9 cellular contexts compared by ENCODE assay signal in genomic region chr5:177371120-177371537, GRCh38. TPM values are rescaled to one million over a fixed set of nuclear protein-coding genes. Genes with fewer than 3 reads are reported as not detected.
DNase-seq lines count a peak whose midpoint lies in the region; ATAC-seq and TF ChIP-seq lines count a peak whose summit lies in the region.
"Had no signal": no experiment of that assay in that cellular context is flagged by ENCODE, and none has a peak within 500 bp of the region (broad histone marks: within the 10 kb centered on the region; RNA-seq: fewer than 3 reads in every experiment).

No MANE protein-coding gene starts in this region.

- H3K27ac Mint-ChIP-seq in activated T-cell treated with anti-CD3 and anti-CD28 coated beads, Interleukin-2, amount 50 U/mL, for 72 hours: no peak overlapping the region

- intact Hi-C loops in ascending aorta (cut with DNase I): no loop called here

- no peaks in the 10 kb centered on the region for H3K27me3 Mint-ChIP-seq in activated T-cell treated with anti-CD3 and anti-CD28 coated beads, Interleukin-2, amount 50 U/mL, for 72 hours (ENCODE audit: low read depth)

- H3K4me1 Mint-ChIP-seq in activated T-cell treated with anti-CD3 and anti-CD28 coated beads, Interleukin-2, amount 50 U/mL, for 72 hours (ENCODE audit: low read depth): peaks cover 62% of the 10 kb centered on the region

- H3K27me3 ChIP-seq in ascending aorta (no peaks in the 10 kb centered on the region), kidney epithelial cell (ENCODE audit: control insufficient read depth, insufficient read depth, low read length) (no peaks in the 10 kb centered on the region), thoracic aorta (replicated peaks; ENCODE audit: insufficient read depth) (no peaks in the 10 kb centered on the region)

- H3K9me3 Mint-ChIP-seq in activated T-cell treated with anti-CD3 and anti-CD28 coated beads, Interleukin-2, amount 50 U/mL, for 72 hours: no peaks in the 10 kb centered on the region

- H3K9me3 ChIP-seq in ascending aorta: no peaks in the 10 kb centered on the region
- H3K9me3 ChIP-seq in thoracic aorta: no peaks in the 10 kb centered on the region

- H3K4me3 Mint-ChIP-seq in activated T-cell treated with anti-CD3 and anti-CD28 coated beads, Interleukin-2, amount 50 U/mL, for 72 hours: peak overlapping the region; percentile 39 to 75

- H3K36me3 ChIP-seq in ascending aorta: no peaks in the 10 kb centered on the region
- H3K36me3 ChIP-seq in kidney epithelial cell (ENCODE audit: control insufficient read depth, insufficient read depth, low read length): no peaks in the 10 kb centered on the region
- H3K36me3 ChIP-seq in thoracic aorta: no peaks in the 10 kb centered on the region

- H3K27ac ChIP-seq in ascending aorta (no peak overlapping the region), thoracic aorta (no peak overlapping the region)

- H3K36me3 Mint-ChIP-seq in activated T-cell treated with anti-CD3 and anti-CD28 coated beads, Interleukin-2, amount 50 U/mL, for 72 hours (ENCODE audit: insufficient read depth in 2 of 2): peaks cover 6 to 7% of the 10 kb centered on the region in 2 donors

- H3K4me3 ChIP-seq in ascending aorta (peak overlapping the region; percentile 29 to 46), kidney epithelial cell (ENCODE audit: low read depth, low read length) (peak overlapping the region; percentile 37), thoracic aorta (peak overlapping the region; percentile 66)

- TF ChIP-seq CTCF in ascending aorta (IDR thresholded peaks at IDR 0.05): no peak
- no peak for TF ChIP-seq CTCF in kidney epithelial cell (IDR thresholded peaks at IDR 0.05; ENCODE audit: insufficient read depth, low read length, poor library complexity, severe bottlenecking)
- TF ChIP-seq CTCF in thoracic aorta (IDR thresholded peaks at IDR 0.05): no peak

- peaks cover 7 to 8% of the 10 kb centered on the region in 2 donors for H3K4me1 ChIP-seq in ascending aorta
- H3K4me1 ChIP-seq in thoracic aorta (ENCODE audit: control insufficient read depth in 1 of 2, low read depth in 2 of 2): peaks cover 7 to 19% of the 10 kb centered on the region in 2 donors

- no peak for DNase-seq in activated T-cell treated with anti-CD3 and anti-CD28 coated beads, Interleukin-2, amount 50 U/mL, for 72 hours
- DNase-seq in activated T-cell treated with anti-CD3 and anti-CD28 coated beads, Interleukin-2, amount 50 U/mL, for 48 hours: no peak
- DNase-seq in ascending aorta (ENCODE audit: low spot score in 2 of 2) (no peak), kidney epithelial cell (ENCODE audit: low read depth) (no peak), thoracic aorta (ENCODE audit: low spot score) (no peak), NCI-H1694 (lab: John Stamatoyannopoulos, UW) (no peak)

- ATAC-seq in activated T-cell treated with anti-CD3 and anti-CD28 coated beads, Interleukin-2, amount 50 U/mL, for 72 hours (replicated peaks in 1 of 2): no peak
- ATAC-seq in thoracic aorta (ENCODE audit: insufficient number of reproducible peaks, low FRiP score, low read depth): no peak
- no peak for ATAC-seq in GM19452 (IDR thresholded peaks at IDR 0.05; ENCODE audit: unreplicated experiment)
- ATAC-seq in HG02571 (IDR thresholded peaks at IDR 0.05; ENCODE audit: unreplicated experiment): no peak

RNA-seq across cellular contexts. Expression of gene SLC34A1, which starts 13.1 kb away (rescaled TPM):
- under 1 TPM; 0.19 to 0.21 TPM for total RNA-seq in activated T-cell treated with anti-CD3 and anti-CD28 coated beads, Interleukin-2, amount 50 U/mL, for 72 hours
- not detected for total RNA-seq in ascending aorta
- total RNA-seq in kidney epithelial cell: not detected in 2 replicates
- total RNA-seq in thoracic aorta: not detected

RNA-seq across cellular contexts. Expression of gene RGS14, which starts 13.4 kb away (rescaled TPM):
- 10 to 100 TPM; 41.3 to 50.8 TPM for total RNA-seq in activated T-cell treated with anti-CD3 and anti-CD28 coated beads, Interleukin-2, amount 50 U/mL, for 72 hours
- total RNA-seq in ascending aorta: 4.5 TPM
- total RNA-seq in kidney epithelial cell: 14.5 and 22.9 TPM in 2 replicates
- 10 to 100 TPM in 1 of 2 donors, 1 to 10 TPM in 1; 4.9 to 12.6 TPM for total RNA-seq in thoracic aorta

RNA-seq across cellular contexts. Expression of gene LMAN2, which starts 19.7 kb away (rescaled TPM):
- 100 to 1,000 TPM; 115 to 124 TPM for total RNA-seq in activated T-cell treated with anti-CD3 and anti-CD28 coated beads, Interleukin-2, amount 50 U/mL, for 72 hours
- total RNA-seq in ascending aorta (229 TPM), kidney epithelial cell (279 and 308 TPM in 2 replicates), thoracic aorta (100 to 1,000 TPM; 159 to 167 TPM)

RNA-seq across cellular contexts. Expression of gene PFN3, which starts 29.3 kb away (rescaled TPM):
- not detected for total RNA-seq in activated T-cell treated with anti-CD3 and anti-CD28 coated beads, Interleukin-2, amount 50 U/mL, for 72 hours
- total RNA-seq in ascending aorta: not detected
- not detected in 2 replicates for total RNA-seq in kidney epithelial cell
- not detected for total RNA-seq in thoracic aorta
- total RNA-seq: mononuclear cell had no signal

RNA-seq across cellular contexts. Expression of gene F12, which starts 38.2 kb away (rescaled TPM):
- total RNA-seq in activated T-cell treated with anti-CD3 and anti-CD28 coated beads, Interleukin-2, amount 50 U/mL, for 72 hours: 1 to 10 TPM; 6.5 to 6.7 TPM
- total RNA-seq in ascending aorta (not detected), kidney epithelial cell (4.0 and 5.1 TPM in 2 replicates), thoracic aorta (not detected)
